ENCODE assay signal across 8 cellular contexts in the genomic region with DNA sequence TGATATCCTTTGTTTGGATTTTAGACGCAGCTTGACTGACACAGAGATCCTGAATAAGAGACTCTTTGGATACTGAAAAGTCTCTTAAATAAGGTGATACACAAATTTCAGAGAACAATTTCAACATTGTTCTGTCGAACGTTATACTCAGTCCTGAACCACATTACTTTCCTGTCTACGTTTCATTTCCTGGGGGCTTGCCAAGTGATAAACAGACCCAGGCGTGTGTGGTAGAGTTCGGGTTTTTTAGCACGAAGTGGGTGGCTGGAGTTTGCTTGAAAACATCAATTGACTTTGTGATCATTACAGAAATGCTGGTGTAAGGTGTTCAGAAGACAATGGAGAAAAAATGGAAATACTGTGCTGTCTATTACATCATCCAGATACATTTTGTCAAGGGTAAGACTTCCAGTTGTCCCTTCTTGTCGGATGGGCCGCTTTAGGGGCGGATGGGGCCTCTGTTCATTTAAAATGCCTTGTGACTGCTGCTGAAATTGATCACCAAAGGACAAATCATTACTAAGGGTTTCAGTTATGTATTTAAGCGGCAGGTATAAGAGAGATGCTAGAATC. TPM values are rescaled to one million over a fixed set of nuclear protein-coding genes. Genes with fewer than 3 reads are reported as not detected.
DNase-seq lines count a peak whose midpoint lies in the region; ATAC-seq and TF ChIP-seq lines count a peak whose summit lies in the region.

CD96 (plus strand) TSS at position 287 of the 573 bp plus-strand sequence; CDS start at position 339, 52 bp downstream.

- H3K27me3 Mint-ChIP-seq in GM23338 (ENCODE audit: insufficient read depth, low read depth, poor library complexity), result peaks cover 2% of the 10 kb centered on the region

- H2AFZ ChIP-seq in GM23338, result peak within 1 kb of the TSS; percentile 45; the same call in 1 of the 2 replicates

- H3K36me3 Mint-ChIP-seq in GM23338 (ENCODE audit: low read depth), result no peaks in the 10 kb centered on the region

- intact Hi-C loops in T-helper 1 cell treated with Interleukin-12 subunit alpha and Interleukin-12 subunit beta and Interleukin-4 antibody, amounts not matched to agents 30 ng/mL and 1 ng/mL, for 36 hours (cut with micrococcal nuclease), result loop anchor here (1.0 to 10.0 kb wide), 8 partner anchors 68 to 1990 kb away; partner anchors contain the start of genes ATG3 and SIDT1

- no peaks in the 10 kb centered on the region for H3K79me2 ChIP-seq in GM23338 (replicated peaks; ENCODE audit: insufficient read depth)

- no peaks in the 10 kb centered on the region for H3F3A ChIP-seq in GM23338 (replicated peaks; ENCODE audit: low read depth)

- no peak within 1 kb of the TSS for H3K4me3 Mint-ChIP-seq in GM23338

- H3K36me3 ChIP-seq in GM23338 (ENCODE audit: insufficient read depth), result no peaks in the 10 kb centered on the region

- H3K27ac ChIP-seq in GM23338 (ENCODE audit: low read depth), result no peak within 1 kb of the TSS

- no peak for ATAC-seq in GM23338

- H4K20me1 ChIP-seq in GM23338 (replicated peaks; ENCODE audit: insufficient read depth), result no peaks in the 10 kb centered on the region

- H3K4me1 Mint-ChIP-seq in GM23338, result peaks cover 4% of the 10 kb centered on the region; the same call in 1 of the 3 replicates

- H3K4me3 ChIP-seq in GM23338, result no peak within 1 kb of the TSS

- peak; percentile 37 for DNase-seq in CD1c-positive myeloid dendritic cell (ENCODE audit: extremely low spot score)
- DNase-seq in GM23338 (ENCODE audit: low spot score), result no peak
- peak; percentile 31 for DNase-seq in astrocyte of the hippocampus (ENCODE audit: low read depth, low spot score)
- peak; percentile 36 to 78 for DNase-seq in stimulated activated CD4-positive, alpha-beta T cell treated with anti-CD3 and anti-CD28 coated beads, Interleukin-4, amount 100 ng/mL, for 4 hours
- no peak for DNase-seq in HuH-7.5 (ENCODE audit: low spot score)
- DNase-seq in NCI-H446 (lab: John Stamatoyannopoulos, UW), result no peak
- DNase-seq in HT-29 (ENCODE audit: low spot score), result no peak

- H3K27ac Mint-ChIP-seq in GM23338, result no peak within 1 kb of the TSS

- H3K9me3 Mint-ChIP-seq in GM23338, result no peaks in the 10 kb centered on the region

- no peak within 1 kb of the TSS for H3K4me2 ChIP-seq in GM23338

- H3K4me1 ChIP-seq in GM23338 (ENCODE audit: insufficient read depth), result no peaks in the 10 kb centered on the region

- H3K9me2 ChIP-seq in GM23338 (ENCODE audit: insufficient read depth), result no peaks in the 10 kb centered on the region

- H3K27me3 ChIP-seq in GM23338 (ENCODE audit: insufficient read depth), result no peaks in the 10 kb centered on the region

- no peak for TF ChIP-seq CTCF in GM23338 (conservative IDR thresholded peaks at IDR 0.05; ENCODE audit: low read depth in 2 of 2)

TF ChIP-seq in GM23338, 12 proteins besides CTCF, POLR2A, EP300 and RAD21 (continues in another document):
- TF ChIP-seq POLR2AphosphoS5 (IDR thresholded peaks at IDR 0.05; ENCODE audit: low read depth), result no peak
- no peak for TF ChIP-seq CREB1 (CRISPR knock-in tag; IDR thresholded peaks at IDR 0.05; ENCODE audit: low read depth)
- no peak for TF ChIP-seq STAT1 (IDR thresholded peaks at IDR 0.05; ENCODE audit: unreplicated experiment)
- no peak for TF ChIP-seq ETS1 (IDR thresholded peaks at IDR 0.05)
- no peak for TF ChIP-seq JUNB (IDR thresholded peaks at IDR 0.05; ENCODE audit: unreplicated experiment)
- no peak for TF ChIP-seq ZNF331 (CRISPR knock-in tag; IDR thresholded peaks at IDR 0.05; ENCODE audit: low read depth)
- TF ChIP-seq EZH2phosphoT487 (IDR thresholded peaks at IDR 0.05; ENCODE audit: unreplicated experiment), result no peak
- TF ChIP-seq ZNF114 (CRISPR knock-in tag; IDR thresholded peaks at IDR 0.05), result no peak
- TF ChIP-seq, protein P1, sequence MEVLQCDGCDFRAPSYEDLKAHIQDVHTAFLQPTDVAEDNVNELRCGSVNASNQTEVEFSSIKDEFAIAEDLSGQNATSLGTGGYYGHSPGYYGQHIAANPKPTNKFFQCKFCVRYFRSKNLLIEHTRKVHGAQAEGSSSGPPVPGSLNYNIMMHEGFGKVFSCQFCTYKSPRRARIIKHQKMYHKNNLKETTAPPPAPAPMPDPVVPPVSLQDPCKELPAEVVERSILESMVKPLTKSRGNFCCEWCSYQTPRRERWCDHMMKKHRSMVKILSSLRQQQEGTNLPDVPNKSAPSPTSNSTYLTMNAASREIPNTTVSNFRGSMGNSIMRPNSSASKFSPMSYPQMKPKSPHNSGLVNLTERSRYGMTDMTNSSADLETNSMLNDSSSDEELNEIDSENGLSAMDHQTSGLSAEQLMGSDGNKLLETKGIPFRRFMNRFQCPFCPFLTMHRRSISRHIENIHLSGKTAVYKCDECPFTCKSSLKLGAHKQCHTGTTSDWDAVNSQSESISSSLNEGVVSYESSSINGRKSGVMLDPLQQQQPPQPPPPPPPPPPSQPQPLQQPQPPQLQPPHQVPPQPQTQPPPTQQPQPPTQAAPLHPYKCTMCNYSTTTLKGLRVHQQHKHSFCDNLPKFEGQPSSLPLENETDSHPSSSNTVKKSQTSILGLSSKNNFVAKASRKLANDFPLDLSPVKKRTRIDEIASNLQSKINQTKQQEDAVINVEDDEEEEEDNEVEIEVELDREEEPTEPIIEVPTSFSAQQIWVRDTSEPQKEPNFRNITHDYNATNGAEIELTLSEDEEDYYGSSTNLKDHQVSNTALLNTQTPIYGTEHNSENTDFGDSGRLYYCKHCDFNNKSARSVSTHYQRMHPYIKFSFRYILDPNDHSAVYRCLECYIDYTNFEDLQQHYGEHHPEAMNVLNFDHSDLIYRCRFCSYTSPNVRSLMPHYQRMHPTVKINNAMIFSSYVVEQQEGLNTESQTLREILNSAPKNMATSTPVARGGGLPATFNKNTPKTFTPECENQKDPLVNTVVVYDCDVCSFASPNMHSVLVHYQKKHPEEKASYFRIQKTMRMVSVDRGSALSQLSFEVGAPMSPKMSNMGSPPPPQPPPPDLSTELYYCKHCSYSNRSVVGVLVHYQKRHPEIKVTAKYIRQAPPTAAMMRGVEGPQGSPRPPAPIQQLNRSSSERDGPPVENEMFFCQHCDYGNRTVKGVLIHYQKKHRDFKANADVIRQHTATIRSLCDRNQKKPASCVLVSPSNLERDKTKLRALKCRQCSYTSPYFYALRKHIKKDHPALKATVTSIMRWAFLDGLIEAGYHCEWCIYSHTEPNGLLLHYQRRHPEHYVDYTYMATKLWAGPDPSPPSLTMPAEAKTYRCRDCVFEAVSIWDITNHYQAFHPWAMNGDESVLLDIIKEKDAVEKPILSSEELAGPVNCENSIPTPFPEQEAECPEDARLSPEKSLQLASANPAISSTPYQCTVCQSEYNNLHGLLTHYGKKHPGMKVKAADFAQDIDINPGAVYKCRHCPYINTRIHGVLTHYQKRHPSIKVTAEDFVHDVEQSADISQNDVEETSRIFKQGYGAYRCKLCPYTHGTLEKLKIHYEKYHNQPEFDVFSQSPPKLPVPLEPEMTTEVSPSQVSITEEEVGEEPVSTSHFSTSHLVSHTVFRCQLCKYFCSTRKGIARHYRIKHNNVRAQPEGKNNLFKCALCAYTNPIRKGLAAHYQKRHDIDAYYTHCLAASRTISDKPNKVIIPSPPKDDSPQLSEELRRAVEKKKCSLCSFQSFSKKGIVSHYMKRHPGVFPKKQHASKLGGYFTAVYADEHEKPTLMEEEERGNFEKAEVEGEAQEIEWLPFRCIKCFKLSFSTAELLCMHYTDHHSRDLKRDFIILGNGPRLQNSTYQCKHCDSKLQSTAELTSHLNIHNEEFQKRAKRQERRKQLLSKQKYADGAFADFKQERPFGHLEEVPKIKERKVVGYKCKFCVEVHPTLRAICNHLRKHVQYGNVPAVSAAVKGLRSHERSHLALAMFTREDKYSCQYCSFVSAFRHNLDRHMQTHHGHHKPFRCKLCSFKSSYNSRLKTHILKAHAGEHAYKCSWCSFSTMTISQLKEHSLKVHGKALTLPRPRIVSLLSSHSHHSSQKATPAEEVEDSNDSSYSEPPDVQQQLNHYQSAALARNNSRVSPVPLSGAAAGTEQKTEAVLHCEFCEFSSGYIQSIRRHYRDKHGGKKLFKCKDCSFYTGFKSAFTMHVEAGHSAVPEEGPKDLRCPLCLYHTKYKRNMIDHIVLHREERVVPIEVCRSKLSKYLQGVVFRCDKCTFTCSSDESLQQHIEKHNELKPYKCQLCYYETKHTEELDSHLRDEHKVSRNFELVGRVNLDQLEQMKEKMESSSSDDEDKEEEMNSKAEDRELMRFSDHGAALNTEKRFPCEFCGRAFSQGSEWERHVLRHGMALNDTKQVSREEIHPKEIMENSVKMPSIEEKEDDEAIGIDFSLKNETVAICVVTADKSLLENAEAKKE (CRISPR knock-in tag; IDR thresholded peaks at IDR 0.05), result no peak
- TF ChIP-seq NANOG (IDR thresholded peaks at IDR 0.05; ENCODE audit: borderline replicate concordance), result no peak

RNA-seq across cellular contexts. Expression of gene CD96, which starts in this region (rescaled TPM):
- not detected in 2 replicates for total RNA-seq in GM23338 (2014; rRNA removed; shearing (Covaris generic))
- 0.09 and 0.91 TPM in 2 replicates for polyA plus RNA-seq in GM23338 (2016; fragmentation: Nextera tagmentation; extraction: Ambion mirVana)
- 287 and 303 TPM in 2 replicates for total RNA-seq in T-helper 1 cell treated with Interleukin-12 subunit alpha and Interleukin-12 subunit beta and Interleukin-4 antibody, amounts not matched to agents 30 ng/mL and 1 ng/mL, for 36 hours
- total RNA-seq in HT-29 (2014; rRNA removed; shearing (Covaris generic)), result not detected in 2 replicates

Comparison
In these comparisons a context has a peak if more than half of its experiments do, and no peak if none do; other contexts are left out.
1. RNA of gene CD96 (total RNA-seq): 287 to 303 TPM in T-helper 1 cell treated with Interleukin-12 subunit alpha and Interleukin-12 subunit beta and Interleukin-4 antibody, amounts not matched to agents 30 ng/mL and 1 ng/mL, for 36 hours; not detected in GM23338 and not detected in HT-29; every median in the first group is over 100 times any median in the second.
2. DNase-seq: peak in CD1c-positive myeloid dendritic cell (single experiment), astrocyte of the hippocampus (single experiment) and stimulated activated CD4-positive, alpha-beta T cell treated with anti-CD3 and anti-CD28 coated beads, Interleukin-4, amount 100 ng/mL, for 4 hours (2 of 2); none in GM23338 (single experiment), HuH-7.5 (single experiment), NCI-H446 (0 of 2) and HT-29 (single experiment).